ENCODE assay signal across 23 cellular contexts in the genomic region with DNA sequence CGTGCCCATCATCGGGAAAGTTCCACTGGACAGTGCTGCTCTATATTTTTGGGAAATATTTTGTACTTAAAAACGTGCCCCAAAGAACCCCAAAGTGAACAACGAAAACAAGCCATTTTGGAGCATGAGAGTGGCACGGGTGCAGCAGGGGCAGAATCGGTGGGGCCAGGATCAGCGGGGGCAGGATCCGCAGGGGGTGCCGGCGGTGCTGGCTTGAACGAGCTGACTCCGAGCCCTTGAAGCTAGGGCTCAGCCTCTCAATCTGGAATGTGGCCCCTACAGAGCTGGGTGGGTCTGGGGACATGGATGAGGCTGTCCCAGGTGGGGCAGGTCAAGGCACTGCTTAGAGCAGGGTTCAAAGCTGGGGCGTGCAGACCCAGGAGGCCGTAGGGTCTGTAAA.
"Had no signal": no experiment of that assay in that cellular context is flagged by ENCODE, and none has a peak within 500 bp of the region (broad histone marks: within the 10 kb centered on the region; RNA-seq: fewer than 3 reads in every experiment).

No MANE protein-coding gene starts in this region.

- H3K9me3 ChIP-seq: pancreas, prostate gland, upper lobe of right lung had no signal

- H3K4me3 ChIP-seq: esophagus muscularis mucosa, pancreas, prostate gland, upper lobe of right lung had no signal

- H3K27me3 ChIP-seq: foreskin keratinocyte, pancreas had no signal

- ATAC-seq: foreskin keratinocyte; sciatic nerve; stimulated activated memory B cell treated with anti-CD40 and anti-IgM and Interleukin-4, amounts not matched to agents 10 μg/mL and 1 μg/mL and 100 μg/mL, for 72 hours; stimulated activated naive CD8-positive, alpha-beta T cell treated with anti-CD3 and anti-CD28 coated beads, Interleukin-15, amount 100 ng/mL, for 72 hours; upper lobe of right lung had no signal

- H3K4me1 ChIP-seq: foreskin keratinocyte, pancreas, upper lobe of right lung had no signal

- H3K36me3 ChIP-seq: esophagus muscularis mucosa, pancreas, prostate gland, upper lobe of right lung had no signal

- DNase-seq: activated CD4-positive, alpha-beta T cell treated with anti-CD3 and anti-CD28 coated beads for 4 hours; activated CD4-positive, alpha-beta T cell treated with anti-CD3 and anti-CD28 coated beads, Interleukin-2, amount 50 U/mL, for 4 hours; activated effector memory CD4-positive, alpha-beta T cell treated with Interleukin-2 at 50 U/mL for 16 hours; activated naive CD4-positive, alpha-beta T cell treated with Interleukin-2 at 50 U/mL for 16 hours; endodermal cell; nephron progenitor cell; retina; small intestine; stimulated activated CD4-positive, alpha-beta T cell treated with anti-CD3 and anti-CD28 coated beads, Interleukin-1b, Interleukin-23, amount 100 ng/mL, for 48 hours; stimulated activated CD4-positive, alpha-beta T cell treated with anti-CD3 and anti-CD28 coated beads, Interleukin-4, amount 100 ng/mL, for 4 hours; stimulated activated CD8-positive, alpha-beta memory T cell treated with anti-CD3 and anti-CD28 coated beads, Interleukin-4, amount 100 ng/mL, for 48 hours; stimulated activated naive CD8-positive, alpha-beta T cell treated with anti-CD3 and anti-CD28 coated beads, Interleukin-15, amount 100 ng/mL, for 72 hours; substantia nigra; SW 1271; T-helper 9 cell; upper lobe of right lung had no signal

- H3K27ac ChIP-seq: foreskin keratinocyte, pancreas, prostate gland, upper lobe of right lung, VCaP had no signal
